9 cellular contexts compared by ENCODE assay signal in genomic region chr18:57629399-57629798, GRCh38. TPM values are rescaled to one million over a fixed set of nuclear protein-coding genes. Genes with fewer than 3 reads are reported as not detected.
A peak's percentile ranks its signal among the peaks of the same experiment; 100 is the strongest.
DNase-seq lines count a peak whose midpoint lies in the region; ATAC-seq and TF ChIP-seq lines count a peak whose summit lies in the region.
"Had no signal": no experiment of that assay in that cellular context is flagged by ENCODE, and none has a peak within 500 bp of the region (broad histone marks: within the 10 kb centered on the region; RNA-seq: fewer than 3 reads in every experiment).

No MANE protein-coding gene starts in this region.

- peaks cover 13% of the 10 kb centered on the region for H3K4me1 Mint-ChIP-seq in activated naive CD8-positive, alpha-beta T cell treated with anti-CD3 and anti-CD28 coated beads for 36 hours

- H3K36me3 ChIP-seq in heart right ventricle (no peaks in the 10 kb centered on the region), mesenchymal stem cell (ENCODE audit: control insufficient read depth in 1 of 2, insufficient read depth in 2 of 2, low read depth in 1 of 2, low read length in 2 of 2) (no peaks in the 10 kb centered on the region), upper lobe of right lung (no peaks in the 10 kb centered on the region)
- H3K36me3 ChIP-seq: thyroid gland had no signal

- H3K4me3 ChIP-seq in heart right ventricle, result peak overlapping the region in 8 of 10 donors; percentile 60 to 77 (median 64)
- H3K4me3 ChIP-seq in mesenchymal stem cell (ENCODE audit: insufficient read depth in 1 of 2, low read depth in 1 of 2, low read length in 2 of 2), result peak overlapping the region in 1 of 2 experiments; percentile 91
- peak overlapping the region; percentile 67 for H3K4me3 ChIP-seq in upper lobe of right lung

- H2BK5ac ChIP-seq in mesenchymal stem cell (ENCODE audit: low read depth, low read length, poor library complexity, severe bottlenecking), result no peak overlapping the region

- intact Hi-C loops in heart right ventricle (cut with DNase I) (loop anchor here in 3 of 10 donors (5.0 to 10.0 kb wide), 4 partner anchors 413 to 685 kb away; partner anchors contain the start of gene NEDD4L (in 2 of the 3)), left ventricle myocardium superior (cut with micrococcal nuclease) (no loop called here), upper lobe of right lung (cut with DNase I) (no loop called here)

- H3K14ac ChIP-seq in mesenchymal stem cell (ENCODE audit: low read length in 2 of 2), result no peak overlapping the region

- no peaks in the 10 kb centered on the region for H3K79me1 ChIP-seq in mesenchymal stem cell (replicated peaks; ENCODE audit: low read length, poor library complexity, severe bottlenecking)

- H3K4me1 ChIP-seq in heart right ventricle (peaks cover 0 to 19% (median 7%) of the 10 kb centered on the region in 9 donors), mesenchymal stem cell (ENCODE audit: control insufficient read depth, insufficient read depth, low read depth, low read length) (peaks cover 5% of the 10 kb centered on the region), upper lobe of right lung (peaks cover 13% of the 10 kb centered on the region)

- no peaks in the 10 kb centered on the region for H3K9me3 ChIP-seq in heart right ventricle
- H3K9me3 ChIP-seq in mesenchymal stem cell (ENCODE audit: control insufficient read depth, low read length), result no peaks in the 10 kb centered on the region
- no peaks in the 10 kb centered on the region for H3K9me3 ChIP-seq in upper lobe of right lung
- H3K9me3 ChIP-seq: thyroid gland had no signal

- H3K23ac ChIP-seq in mesenchymal stem cell (ENCODE audit: low read length in 2 of 2), result no peak overlapping the region

- no peak overlapping the region for H3K18ac ChIP-seq in mesenchymal stem cell (ENCODE audit: low read depth in 1 of 2, low read length in 2 of 2)

- H3K27ac ChIP-seq in heart right ventricle, result peak overlapping the region in 3 of 10 donors; percentile 77 to 91 (median 81)
- no peak overlapping the region for H3K27ac ChIP-seq in mesenchymal stem cell (ENCODE audit: low read length, poor library complexity, severe bottlenecking)
- H3K27ac ChIP-seq in upper lobe of right lung, result no peak overlapping the region

- DNase-seq in heart right ventricle, result no peak
- DNase-seq in left ventricle myocardium superior, result no peak
- no peak for DNase-seq in activated naive CD8-positive, alpha-beta T cell treated with anti-CD3 and anti-CD28 coated beads for 36 hours
- DNase-seq in mesenchymal stem cell, result no peak
- DNase-seq in upper lobe of right lung, result no peak
- no peak for DNase-seq in midbrain (lab: John Stamatoyannopoulos, UW)
- DNase-seq in superior temporal gyrus (ENCODE audit: extremely low spot score), result no peak

- peak overlapping the region; percentile 0 for H2AK5ac ChIP-seq in mesenchymal stem cell (ENCODE audit: low read length, severe bottlenecking)

- ATAC-seq in heart right ventricle, result peak in 1 of 8 donors; percentile 3
- no peak for ATAC-seq in left ventricle myocardium superior
- ATAC-seq in upper lobe of right lung, result no peak
- no peak for ATAC-seq in HG03095 (IDR thresholded peaks at IDR 0.05; ENCODE audit: unreplicated experiment)

- no peak overlapping the region for H2BK12ac ChIP-seq in mesenchymal stem cell (ENCODE audit: low read length in 2 of 2)

- H3K9me3 Mint-ChIP-seq in activated naive CD8-positive, alpha-beta T cell treated with anti-CD3 and anti-CD28 coated beads for 36 hours, result no peaks in the 10 kb centered on the region

- H2BK15ac ChIP-seq in mesenchymal stem cell (ENCODE audit: low read depth, poor library complexity, severe bottlenecking), result no peak overlapping the region

- H3K27me3 ChIP-seq in heart right ventricle (no peaks in the 10 kb centered on the region), mesenchymal stem cell (ENCODE audit: control insufficient read depth in 1 of 2, insufficient read depth in 1 of 2, low read length in 2 of 2) (no peaks in the 10 kb centered on the region), upper lobe of right lung (no peaks in the 10 kb centered on the region)
- H3K27me3 ChIP-seq: thyroid gland had no signal

- H3K27me3 Mint-ChIP-seq in activated naive CD8-positive, alpha-beta T cell treated with anti-CD3 and anti-CD28 coated beads for 36 hours, result no peaks in the 10 kb centered on the region

- peak overlapping the region; percentile 58 for H4K8ac ChIP-seq in mesenchymal stem cell (ENCODE audit: low read length)

- no peak overlapping the region for H2AFZ ChIP-seq in mesenchymal stem cell (ENCODE audit: low read depth, low read length)

- no peak overlapping the region for H4K91ac ChIP-seq in mesenchymal stem cell (ENCODE audit: low read length)

- 95 to 97% methylated on average over 10 of the region's 10 CpGs for WGBS in heart right ventricle, 2 donors
- WGBS in mesenchymal stem cell, result 98% methylated on average over 10 of the region's 10 CpGs

- H3K4ac ChIP-seq in mesenchymal stem cell (ENCODE audit: low read depth in 1 of 2, low read length in 2 of 2), result no peak overlapping the region

- TF ChIP-seq CTCF in heart right ventricle (IDR thresholded peaks at IDR 0.05), result no peak
- no peak for TF ChIP-seq CTCF in upper lobe of right lung (IDR thresholded peaks at IDR 0.05)

- peak overlapping the region; percentile 98 for H3K27ac Mint-ChIP-seq in activated naive CD8-positive, alpha-beta T cell treated with anti-CD3 and anti-CD28 coated beads for 36 hours

- no peak overlapping the region for H2BK120ac ChIP-seq in mesenchymal stem cell (ENCODE audit: low read depth, low read length)

- peaks cover 4% of the 10 kb centered on the region for H3K36me3 Mint-ChIP-seq in activated naive CD8-positive, alpha-beta T cell treated with anti-CD3 and anti-CD28 coated beads for 36 hours

- H3K9ac ChIP-seq in mesenchymal stem cell (ENCODE audit: low read length), result peak overlapping the region; percentile 95

- H3K4me3 Mint-ChIP-seq in activated naive CD8-positive, alpha-beta T cell treated with anti-CD3 and anti-CD28 coated beads for 36 hours, result peak overlapping the region; percentile 93

- no peak overlapping the region for H3K4me2 ChIP-seq in mesenchymal stem cell (ENCODE audit: low read length, poor library complexity, severe bottlenecking)

RNA-seq across cellular contexts. Expression of gene NARS1, which starts 7.8 kb away (rescaled TPM):
- total RNA-seq in heart right ventricle (100 to 1,000 TPM in 9 of 10 donors, 10 to 100 TPM in 1; 86.8 to 155 (median 129) TPM), left ventricle myocardium superior (107 TPM), upper lobe of right lung (92.5 TPM)
- polyA plus RNA-seq in heart right ventricle, result 10 to 100 TPM; 62.0 to 86.2 TPM
- 100 to 1,000 TPM; 143 to 144 TPM for total RNA-seq in activated naive CD8-positive, alpha-beta T cell treated with anti-CD3 and anti-CD28 coated beads for 36 hours
- polyA plus RNA-seq in mesenchymal stem cell (2013, experiment 1 of 2), result 119 TPM
- polyA plus RNA-seq in mesenchymal stem cell (2013, experiment 2 of 2), result 117 TPM

RNA-seq across cellular contexts. Expression of gene FECH, which starts 42.9 kb away (rescaled TPM):
- total RNA-seq in heart right ventricle, result 10 to 100 TPM; 30.7 to 55.7 (median 40.5) TPM
- polyA plus RNA-seq in heart right ventricle, result 1 to 10 TPM; 4.3 to 9.1 TPM
- total RNA-seq in left ventricle myocardium superior, result 36.6 TPM
- total RNA-seq in activated naive CD8-positive, alpha-beta T cell treated with anti-CD3 and anti-CD28 coated beads for 36 hours, result 10 to 100 TPM; 33.4 to 33.7 TPM
- polyA plus RNA-seq in mesenchymal stem cell (2013, experiment 1 of 2), result 32.7 TPM
- 32.3 TPM for polyA plus RNA-seq in mesenchymal stem cell (2013, experiment 2 of 2)
- total RNA-seq in upper lobe of right lung, result 20.0 TPM
